Comparison of ENCODE assay signal across 13 cellular contexts in the genomic region with DNA sequence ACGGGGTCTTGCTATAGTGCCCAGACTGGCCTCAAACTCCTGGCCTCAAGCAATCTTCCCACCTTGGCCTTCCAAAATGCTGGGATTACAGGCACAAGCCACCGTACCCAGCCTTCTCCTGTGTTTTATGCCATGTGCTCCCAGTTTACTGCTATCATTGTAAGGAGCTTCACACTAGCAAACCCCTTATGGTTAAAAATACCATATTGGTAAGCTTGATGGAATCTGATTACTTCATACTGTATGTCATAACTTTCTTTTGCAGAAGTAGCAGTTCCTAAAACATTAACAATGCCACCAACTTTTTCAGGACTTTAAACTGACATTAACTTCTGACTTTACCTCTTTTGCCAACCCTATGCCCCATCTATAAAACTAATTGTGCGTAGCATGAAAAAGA.
A peak's percentile ranks its signal among the peaks of the same experiment; 100 is the strongest.
DNase-seq lines count a peak whose midpoint lies in the region; TF ChIP-seq lines count a peak whose summit lies in the region.
"Had no signal": no experiment of that assay in that cellular context is flagged by ENCODE, and none has a peak within 500 bp of the region (broad histone marks: within the 10 kb centered on the region; RNA-seq: fewer than 3 reads in every experiment).

No MANE protein-coding gene starts in this region.

- H3K4me3 ChIP-seq in HL-60 (replicated peaks; ENCODE audit: insufficient read depth, low read length) (no peak overlapping the region), foreskin fibroblast (ENCODE audit: low read depth in 1 of 2, low read length in 2 of 2) (no peak overlapping the region)

- no peak for TF ChIP-seq CTCF in HL-60 (IDR thresholded peaks at IDR 0.05; ENCODE audit: insufficient read depth, low read length)
- no peak for TF ChIP-seq CTCF in foreskin fibroblast (IDR thresholded peaks at IDR 0.05; ENCODE audit: low read depth, low read length)
- TF ChIP-seq CTCF in GM13976 (IDR thresholded peaks at IDR 0.05; ENCODE audit: borderline replicate concordance, control extremely low read depth, extremely low read depth, insufficient read depth, missing control alignments) = no peak

- in situ Hi-C loops in ACHN (cut with HindIII; ENCODE audit: low pct_ligation_motif_present, low pct_unique_long_range_greater_than_20kb, low sequenced_read_pairs) = no loop called here
- in situ Hi-C loops in GM13976 (cut with MboI; ENCODE audit: low sequenced_read_pairs, unreplicated experiment) = no loop called here

- peak overlapping the region; percentile 84 for H3K27ac ChIP-seq in HL-60 (replicated peaks)
- H3K27ac ChIP-seq: WERI-Rb-1 had no signal

- no peaks in the 10 kb centered on the region for H3K27me3 ChIP-seq in HL-60 (ENCODE audit: insufficient read depth, poor library complexity, severe bottlenecking)

- peak; percentile 62 for DNase-seq in ACHN
- peak; percentile 40 to 66 for DNase-seq in HL-60 (ENCODE audit: low read depth in 1 of 2, low spot score in 1 of 2)
- DNase-seq in SKM-1 treated with dmso at 0.1 percent for 144 hours (lab: John Stamatoyannopoulos, UW; ENCODE audit: unreplicated experiment) = peak; percentile 87
- peak; percentile 55 to 76 for DNase-seq in foreskin fibroblast
- no peak for DNase-seq in NCI-H510A (lab: John Stamatoyannopoulos, UW)
- no peak for DNase-seq in DMS 273 (lab: John Stamatoyannopoulos, UW; ENCODE audit: unreplicated experiment)
- no peak for DNase-seq in epidermal melanocyte (ENCODE audit: insufficient read length, low spot score)
- DNase-seq in GM13976 (ENCODE audit: low spot score) = no peak
- DNase-seq: activated T-cell treated with anti-CD3 and anti-CD28 coated beads, Interleukin-2, amount 50 U/mL, for 72 hours; C1 segment of cervical spinal cord; central memory CD4-positive, alpha-beta T cell; NCI-H2029 treated with DMSO at 0.1 percent for 48 hours; WERI-Rb-1 had no signal

Comparison
In these comparisons a context has a peak if more than half of its experiments do, and no peak if none do; other contexts are left out.
1. DNase-seq: peak in ACHN (single experiment), HL-60 (2 of 2), SKM-1 treated with dmso at 0.1 percent for 144 hours (single experiment) and foreskin fibroblast (2 of 2); none in NCI-H510A (single experiment), DMS 273 (single experiment), epidermal melanocyte (single experiment) and GM13976 (single experiment).